18 cellular contexts compared by ENCODE assay signal in genomic region chr14:60085693-60086092, GRCh38. TPM values are rescaled to one million over a fixed set of nuclear protein-coding genes. Genes with fewer than 3 reads are reported as not detected.
A peak's percentile ranks its signal among the peaks of the same experiment; 100 is the strongest.
DNase-seq lines count a peak whose midpoint lies in the region; ATAC-seq, FAIRE-seq and TF ChIP-seq lines count a peak whose summit lies in the region.
"Had no signal": no experiment of that assay in that cellular context is flagged by ENCODE, and none has a peak within 500 bp of the region (broad histone marks: within the 10 kb centered on the region; RNA-seq: fewer than 3 reads in every experiment).

No MANE protein-coding gene starts in this region.

- WGBS in pancreas, 2 donors = 94 to 97% methylated on average over 3 of the region's 3 CpGs

- no peaks in the 10 kb centered on the region for H3K27me3 Mint-ChIP-seq in activated naive CD8-positive, alpha-beta T cell treated with anti-CD3 and anti-CD28 coated beads for 36 hours

- DNase-seq in frontal cortex (ENCODE audit: low spot score in 2 of 2) (no peak), pancreas (no peak), omental fat pad (ENCODE audit: low spot score) (no peak)
- no peak for DNase-seq in stimulated activated naive CD8-positive, alpha-beta T cell treated with anti-CD3 and anti-CD28 coated beads, Interleukin-15, Interleukin-2, amounts not matched to agents 100 U/mL and 50 U/mL, for 24 hours
- DNase-seq in activated naive CD8-positive, alpha-beta T cell treated with anti-CD3 and anti-CD28 coated beads for 36 hours = no peak
- DNase-seq: 8988T; C1 segment of cervical spinal cord; Calu3; CD4-positive, alpha-beta memory T cell; COR-L47; DMS53; DMS79 treated with DMSO at 0.1 percent for 48 hours; H9 had no signal

- H3K36me3 ChIP-seq in pancreas = no peaks in the 10 kb centered on the region

- H3K27ac ChIP-seq in pancreas = no peak overlapping the region

- no peaks in the 10 kb centered on the region for H3K9me3 Mint-ChIP-seq in activated naive CD8-positive, alpha-beta T cell treated with anti-CD3 and anti-CD28 coated beads for 36 hours
- H3K9me3 Mint-ChIP-seq: CD4-positive, alpha-beta memory T cell; GM23338; H9 had no signal

- FAIRE-seq in G401.6 (lab: Jason Lieb, UNC) (peak; percentile 91), frontal cortex (lab: Jason Lieb, UNC) (peak; percentile 84), pancreas (lab: Jason Lieb, UNC) (peak; percentile 80)
- FAIRE-seq: GM12892, GM19239 had no signal

- H3K27me3 ChIP-seq in pancreas = no peaks in the 10 kb centered on the region

- ATAC-seq in pancreas (no peak), omental fat pad (ENCODE audit: low FRiP score) (no peak)
- ATAC-seq in stimulated activated naive CD8-positive, alpha-beta T cell treated with anti-CD3 and anti-CD28 coated beads, Interleukin-15, Interleukin-2, amounts not matched to agents 100 U/mL and 50 U/mL, for 24 hours = no peak
- ATAC-seq: GM23338, HCT116 had no signal

- no peaks in the 10 kb centered on the region for H3K36me3 Mint-ChIP-seq in activated naive CD8-positive, alpha-beta T cell treated with anti-CD3 and anti-CD28 coated beads for 36 hours
- H3K36me3 Mint-ChIP-seq: CD4-positive, alpha-beta memory T cell had no signal

- intact Hi-C loops in pancreas (cut with DNase I) = no loop called here

- H3K9me3 ChIP-seq in pancreas = no peaks in the 10 kb centered on the region

- TF ChIP-seq CTCF in pancreas (IDR thresholded peaks at IDR 0.05) (no peak), omental fat pad (IDR thresholded peaks at IDR 0.05) (no peak)

- H3K4me3 ChIP-seq in pancreas = no peak overlapping the region
- H3K4me3 ChIP-seq: GM23338 had no signal

- H3K4me3 Mint-ChIP-seq in activated naive CD8-positive, alpha-beta T cell treated with anti-CD3 and anti-CD28 coated beads for 36 hours = no peak overlapping the region
- H3K4me3 Mint-ChIP-seq: CD4-positive, alpha-beta memory T cell; GM23338; H9 had no signal

- no peak overlapping the region for H3K27ac Mint-ChIP-seq in activated naive CD8-positive, alpha-beta T cell treated with anti-CD3 and anti-CD28 coated beads for 36 hours
- H3K27ac Mint-ChIP-seq: CD4-positive, alpha-beta memory T cell; GM23338; H9 had no signal

- H3K4me1 ChIP-seq in pancreas = no peaks in the 10 kb centered on the region

- H3K4me1 Mint-ChIP-seq in activated naive CD8-positive, alpha-beta T cell treated with anti-CD3 and anti-CD28 coated beads for 36 hours = peaks cover 4% of the 10 kb centered on the region

RNA-seq across cellular contexts. Expression of gene PCNX4, which starts 6.0 kb away (rescaled TPM):
- total RNA-seq in frontal cortex = 98.6 TPM
- 10 to 100 TPM; 13.7 to 24.0 (median 16.1) TPM for total RNA-seq in pancreas
- 10 to 100 TPM in 1 of 2 donors, 1 to 10 TPM in 1; 9.5 to 21.6 TPM for polyA plus RNA-seq in pancreas
- 10 to 100 TPM; 42.3 to 70.5 (median 53.3) TPM for total RNA-seq in omental fat pad
- 10 to 100 TPM; 28.3 to 30.9 TPM for total RNA-seq in activated naive CD8-positive, alpha-beta T cell treated with anti-CD3 and anti-CD28 coated beads for 36 hours
